In genomic region chr2:171787333-171788072, GRCh38 we compare ENCODE assay signal across 16 cellular contexts.
"Had no signal": no experiment of that assay in that cellular context is flagged by ENCODE, and none has a peak within 500 bp of the region (broad histone marks: within the 10 kb centered on the region; RNA-seq: fewer than 3 reads in every experiment).

No MANE protein-coding gene starts in this region.

- H3K36me3 ChIP-seq: prostate gland, right lobe of liver had no signal

- H3K4me1 ChIP-seq: prostate gland, tibial nerve had no signal

- H3K4me3 ChIP-seq: body of pancreas, lung, prostate gland, right lobe of liver, tibial nerve had no signal

- H3K27ac ChIP-seq: body of pancreas, prostate gland, right lobe of liver, tibial nerve had no signal

- H3K9me3 ChIP-seq: body of pancreas, prostate gland, right lobe of liver, tibial nerve had no signal

- H3K4me3 Mint-ChIP-seq: activated naive CD4-positive, alpha-beta T cell treated with anti-CD3 and anti-CD28 coated beads, Interleukin-2, amount 50 U/mL, for 24 hours; central memory CD8-positive, alpha-beta T cell; naive thymus-derived CD8-positive, alpha-beta T cell; stimulated activated effector memory CD8-positive, alpha-beta T cell treated with anti-CD3 and anti-CD28 coated beads, Interleukin-12 subunit alpha, Interleukin-12 subunit beta, amount 100 ng/mL, for 72 hours had no signal

- H3K9me3 Mint-ChIP-seq: activated naive CD4-positive, alpha-beta T cell treated with anti-CD3 and anti-CD28 coated beads, Interleukin-2, amount 50 U/mL, for 24 hours; central memory CD8-positive, alpha-beta T cell; stimulated activated effector memory CD8-positive, alpha-beta T cell treated with anti-CD3 and anti-CD28 coated beads, Interleukin-12 subunit alpha, Interleukin-12 subunit beta, amount 100 ng/mL, for 72 hours had no signal

- DNase-seq: activated CD4-positive, alpha-beta T cell treated with anti-CD3 and anti-CD28 coated beads, Interleukin-2, amount 50 U/mL, for 4 hours; activated CD4-positive, CD25-positive, alpha-beta regulatory T cell treated with anti-CD3 and anti-CD28 coated beads, Interleukin-2, amount 50 U/mL, for 72 hours; activated effector memory CD4-positive, alpha-beta T cell treated with Interleukin-2 at 50 U/mL for 16 hours; activated T-cell treated with anti-CD3 and anti-CD28 coated beads, Interleukin-2, amount 50 U/mL, for 1 hour; body of pancreas; left cardiac atrium; naive thymus-derived CD8-positive, alpha-beta T cell; occipital lobe; right lobe of liver; T-helper 2 cell had no signal

- ATAC-seq: body of pancreas; left cardiac atrium; naive thymus-derived CD8-positive, alpha-beta T cell; stimulated activated effector memory CD8-positive, alpha-beta T cell treated with anti-CD3 and anti-CD28 coated beads, Interleukin-12 subunit alpha, Interleukin-12 subunit beta, amount 100 ng/mL, for 72 hours had no signal

- H3K27ac Mint-ChIP-seq: activated naive CD4-positive, alpha-beta T cell treated with anti-CD3 and anti-CD28 coated beads, Interleukin-2, amount 50 U/mL, for 24 hours had no signal

- H3K27me3 ChIP-seq: body of pancreas, right lobe of liver, tibial nerve had no signal

- H3K27me3 Mint-ChIP-seq: activated naive CD4-positive, alpha-beta T cell treated with anti-CD3 and anti-CD28 coated beads, Interleukin-2, amount 50 U/mL, for 24 hours; central memory CD8-positive, alpha-beta T cell; naive thymus-derived CD8-positive, alpha-beta T cell had no signal

- H3K4me1 Mint-ChIP-seq: activated naive CD4-positive, alpha-beta T cell treated with anti-CD3 and anti-CD28 coated beads, Interleukin-2, amount 50 U/mL, for 24 hours; central memory CD8-positive, alpha-beta T cell; naive thymus-derived CD8-positive, alpha-beta T cell; stimulated activated effector memory CD8-positive, alpha-beta T cell treated with anti-CD3 and anti-CD28 coated beads, Interleukin-12 subunit alpha, Interleukin-12 subunit beta, amount 100 ng/mL, for 72 hours had no signal
